9 cellular contexts compared by ENCODE assay signal in the genomic region with DNA sequence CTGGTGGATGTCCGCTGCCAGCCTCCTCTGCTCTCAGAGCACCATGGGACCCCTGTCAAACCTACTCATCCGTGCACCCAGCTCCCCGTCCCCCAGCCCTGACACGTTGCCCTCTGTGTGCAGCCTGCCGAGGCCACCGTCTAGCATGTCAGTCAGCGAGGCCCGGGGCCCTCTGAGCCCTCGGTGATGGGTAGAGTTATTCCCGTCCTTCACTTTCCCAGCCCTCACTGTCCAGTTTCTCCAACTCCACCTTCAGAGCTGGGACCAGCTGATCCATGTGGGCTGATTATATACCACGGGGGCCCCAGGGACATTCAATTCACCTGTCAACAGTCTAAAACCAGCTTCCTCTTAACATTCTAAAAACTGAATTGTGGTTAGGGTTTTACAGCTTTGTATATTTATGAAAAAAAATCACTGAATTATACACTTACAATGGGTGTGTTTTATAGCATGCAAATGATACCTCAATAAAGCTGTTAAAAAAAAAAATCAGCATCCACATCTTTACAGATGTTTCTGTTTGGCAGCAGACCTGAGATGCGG.
A peak's percentile ranks its signal among the peaks of the same experiment; 100 is the strongest.
DNase-seq lines count a peak whose midpoint lies in the region; ATAC-seq and TF ChIP-seq lines count a peak whose summit lies in the region.
"Had no signal": no experiment of that assay in that cellular context is flagged by ENCODE, and none has a peak within 500 bp of the region (broad histone marks: within the 10 kb centered on the region; RNA-seq: fewer than 3 reads in every experiment).

No MANE protein-coding gene starts in this region.

- H3K27ac Mint-ChIP-seq in activated T-cell treated with anti-CD3 and anti-CD28 coated beads, Interleukin-2, amount 50 U/mL, for 72 hours, result peak overlapping the region; percentile 74
- peak overlapping the region; percentile 64 to 89 for H3K27ac Mint-ChIP-seq in activated naive CD4-positive, alpha-beta T cell treated with anti-CD3 and anti-CD28 coated beads, Interleukin-2, amount 50 U/mL, for 72 hours
- H3K27ac Mint-ChIP-seq in stimulated activated memory B cell treated with anti-CD40 and anti-IgM and Interleukin-4, amounts not matched to agents 10 μg/mL and 1 μg/mL and 100 μg/mL, for 72 hours, result peak overlapping the region; percentile 83
- no peak overlapping the region for H3K27ac Mint-ChIP-seq in osteocyte (ENCODE audit: unreplicated experiment)

- no peak for TF ChIP-seq CTCF in osteocyte (IDR thresholded peaks at IDR 0.05)

- peaks cover 3 to 7% of the 10 kb centered on the region in 2 donors for H3K36me3 Mint-ChIP-seq in activated T-cell treated with anti-CD3 and anti-CD28 coated beads, Interleukin-2, amount 50 U/mL, for 72 hours (ENCODE audit: insufficient read depth in 2 of 2)
- peaks cover 10 to 32% of the 10 kb centered on the region in 2 donors for H3K36me3 Mint-ChIP-seq in activated naive CD4-positive, alpha-beta T cell treated with anti-CD3 and anti-CD28 coated beads, Interleukin-2, amount 50 U/mL, for 72 hours
- peaks cover 45% of the 10 kb centered on the region for H3K36me3 Mint-ChIP-seq in stimulated activated memory B cell treated with anti-CD40 and anti-IgM and Interleukin-4, amounts not matched to agents 10 μg/mL and 1 μg/mL and 100 μg/mL, for 72 hours
- no peaks in the 10 kb centered on the region for H3K36me3 Mint-ChIP-seq in osteocyte (ENCODE audit: unreplicated experiment)

- peak overlapping the region; percentile 78 to 85 for H3K4me3 Mint-ChIP-seq in activated T-cell treated with anti-CD3 and anti-CD28 coated beads, Interleukin-2, amount 50 U/mL, for 72 hours
- H3K4me3 Mint-ChIP-seq in stimulated activated memory B cell treated with anti-CD40 and anti-IgM and Interleukin-4, amounts not matched to agents 10 μg/mL and 1 μg/mL and 100 μg/mL, for 72 hours, result peak overlapping the region; percentile 70
- H3K4me3 Mint-ChIP-seq in osteocyte (ENCODE audit: unreplicated experiment), result no peak overlapping the region

- ATAC-seq in activated T-cell treated with anti-CD3 and anti-CD28 coated beads, Interleukin-2, amount 50 U/mL, for 72 hours (replicated peaks in 1 of 2), result no peak
- peak; percentile 33 for ATAC-seq in HG03175 (IDR thresholded peaks at IDR 0.05; ENCODE audit: unreplicated experiment)
- ATAC-seq in activated naive CD4-positive, alpha-beta T cell treated with anti-CD3 and anti-CD28 coated beads, Interleukin-2, amount 50 U/mL, for 72 hours, result no peak
- ATAC-seq in stimulated activated memory B cell treated with anti-CD40 and anti-IgM and Interleukin-4, amounts not matched to agents 10 μg/mL and 1 μg/mL and 100 μg/mL, for 72 hours, result peak; percentile 80
- ATAC-seq in HG02938 (IDR thresholded peaks at IDR 0.05; ENCODE audit: unreplicated experiment), result no peak
- ATAC-seq in left lobe of liver, result no peak

- no peaks in the 10 kb centered on the region for H3K27me3 Mint-ChIP-seq in activated T-cell treated with anti-CD3 and anti-CD28 coated beads, Interleukin-2, amount 50 U/mL, for 72 hours (ENCODE audit: low read depth)
- H3K27me3 Mint-ChIP-seq in stimulated activated memory B cell treated with anti-CD40 and anti-IgM and Interleukin-4, amounts not matched to agents 10 μg/mL and 1 μg/mL and 100 μg/mL, for 72 hours, result no peaks in the 10 kb centered on the region
- H3K27me3 Mint-ChIP-seq in osteocyte (ENCODE audit: unreplicated experiment), result no peaks in the 10 kb centered on the region

- no peaks in the 10 kb centered on the region for H3K9me3 Mint-ChIP-seq in activated T-cell treated with anti-CD3 and anti-CD28 coated beads, Interleukin-2, amount 50 U/mL, for 72 hours
- H3K9me3 Mint-ChIP-seq in activated naive CD4-positive, alpha-beta T cell treated with anti-CD3 and anti-CD28 coated beads, Interleukin-2, amount 50 U/mL, for 72 hours, result no peaks in the 10 kb centered on the region
- H3K9me3 Mint-ChIP-seq in stimulated activated memory B cell treated with anti-CD40 and anti-IgM and Interleukin-4, amounts not matched to agents 10 μg/mL and 1 μg/mL and 100 μg/mL, for 72 hours, result no peaks in the 10 kb centered on the region
- no peaks in the 10 kb centered on the region for H3K9me3 Mint-ChIP-seq in osteocyte (ENCODE audit: unreplicated experiment)

- DNase-seq in activated T-cell treated with anti-CD3 and anti-CD28 coated beads, Interleukin-2, amount 50 U/mL, for 72 hours, result no peak
- DNase-seq in activated T-cell treated with anti-CD3 and anti-CD28 coated beads, Interleukin-2, amount 50 U/mL, for 1 hour, result no peak
- DNase-seq in activated naive CD4-positive, alpha-beta T cell treated with anti-CD3 and anti-CD28 coated beads, Interleukin-2, amount 50 U/mL, for 72 hours (ENCODE audit: low spot score in 2 of 2), result no peak
- no peak for DNase-seq in left lobe of liver (ENCODE audit: low spot score)
- DNase-seq in osteocyte (ENCODE audit: extremely low spot score, unreplicated experiment), result no peak
- DNase-seq: SIG-M5 had no signal

- H3K4me1 Mint-ChIP-seq in activated T-cell treated with anti-CD3 and anti-CD28 coated beads, Interleukin-2, amount 50 U/mL, for 72 hours (ENCODE audit: low read depth), result peaks cover 74% of the 10 kb centered on the region
- peaks cover 80% of the 10 kb centered on the region for H3K4me1 Mint-ChIP-seq in stimulated activated memory B cell treated with anti-CD40 and anti-IgM and Interleukin-4, amounts not matched to agents 10 μg/mL and 1 μg/mL and 100 μg/mL, for 72 hours
- no peaks in the 10 kb centered on the region for H3K4me1 Mint-ChIP-seq in osteocyte (ENCODE audit: unreplicated experiment)

Comparison
In these comparisons a context has a peak if more than half of its experiments do, and no peak if none do; other contexts are left out.
1. ATAC-seq: peak in HG03175 (single experiment) and stimulated activated memory B cell treated with anti-CD40 and anti-IgM and Interleukin-4, amounts not matched to agents 10 μg/mL and 1 μg/mL and 100 μg/mL, for 72 hours (single experiment); none in activated T-cell treated with anti-CD3 and anti-CD28 coated beads, Interleukin-2, amount 50 U/mL, for 72 hours (0 of 2), activated naive CD4-positive, alpha-beta T cell treated with anti-CD3 and anti-CD28 coated beads, Interleukin-2, amount 50 U/mL, for 72 hours (0 of 2), HG02938 (single experiment) and left lobe of liver (single experiment).